In genomic region chr14:61146896-61147295, GRCh38 we compare ENCODE assay signal across 19 cellular contexts.
A peak's percentile ranks its signal among the peaks of the same experiment; 100 is the strongest.
DNase-seq lines count a peak whose midpoint lies in the region; ATAC-seq, FAIRE-seq and TF ChIP-seq lines count a peak whose summit lies in the region.
"Had no signal": no experiment of that assay in that cellular context is flagged by ENCODE, and none has a peak within 500 bp of the region (broad histone marks: within the 10 kb centered on the region; RNA-seq: fewer than 3 reads in every experiment).

No MANE protein-coding gene starts in this region.

- H3K36me3 Mint-ChIP-seq in GM23338 (ENCODE audit: low read depth) (peaks cover 33% of the 10 kb centered on the region), mesothelial cell of epicardium (peaks cover 16% of the 10 kb centered on the region)
- H3K36me3 Mint-ChIP-seq: stimulated activated memory B cell treated with anti-CD40 and anti-IgM and Interleukin-4, amounts not matched to agents 10 μg/mL and 1 μg/mL and 100 μg/mL, for 72 hours had no signal

- DNase-seq in GM23338 (ENCODE audit: low spot score) = no peak
- DNase-seq in mammary epithelial cell = no peak
- DNase-seq in mesothelial cell of epicardium (ENCODE audit: low spot score in 2 of 2, unreplicated experiment in 2 of 2) = no peak
- no peak for DNase-seq in AML-193 (lab: John Stamatoyannopoulos, UW)
- DNase-seq in HepG2 (ENCODE audit: low spot score) = no peak
- no peak for DNase-seq in left ventricle myocardium superior
- DNase-seq: activated CD4-positive, alpha-beta T cell treated with anti-CD3 and anti-CD28 coated beads, Interleukin-2, amount 50 U/mL, for 48 hours; activated T-cell treated with anti-CD3 and anti-CD28 coated beads, Interleukin-2, amount 50 U/mL, for 48 hours; effector memory CD4-positive, alpha-beta T cell; left lung; naive B cell; NCI-H2227 treated with DMSO at 0.1 percent for 48 hours had no signal

- H3K27me3 Mint-ChIP-seq in GM23338 (ENCODE audit: insufficient read depth, low read depth, poor library complexity) (peaks cover 2% of the 10 kb centered on the region), mesothelial cell of epicardium (ENCODE audit: low read depth) (no peaks in the 10 kb centered on the region)
- H3K27me3 Mint-ChIP-seq: progenitor cell of endocrine pancreas had no signal

- H3K27ac Mint-ChIP-seq in GM23338 = no peak overlapping the region
- H3K27ac Mint-ChIP-seq in mesothelial cell of epicardium = peak overlapping the region; percentile 69
- H3K27ac Mint-ChIP-seq: activated naive CD8-positive, alpha-beta T cell; progenitor cell of endocrine pancreas; stimulated activated memory B cell treated with anti-CD40 and anti-IgM and Interleukin-4, amounts not matched to agents 10 μg/mL and 1 μg/mL and 100 μg/mL, for 72 hours had no signal

- dilution Hi-C loops in mammary epithelial cell (cut with HindIII; ENCODE audit: low sequenced_read_pairs) = no loop called here

- no peaks in the 10 kb centered on the region for H3F3A ChIP-seq in GM23338 (replicated peaks; ENCODE audit: low read depth)

- H3K79me2 ChIP-seq in GM23338 (replicated peaks; ENCODE audit: insufficient read depth) (no peaks in the 10 kb centered on the region), mammary epithelial cell (ENCODE audit: insufficient read depth, low read length) (no peaks in the 10 kb centered on the region), HepG2 (ENCODE audit: insufficient read depth, low read length) (no peaks in the 10 kb centered on the region)

- no peak for FAIRE-seq in HepG2 (lab: Jason Lieb, UNC)

- TF ChIP-seq EP300 in HepG2 (IDR thresholded peaks at IDR 0.05; ENCODE audit: low read depth in 2 of 2, low read length in 2 of 2) (no peak), HepG2 (CRISPR knock-in tag; IDR thresholded peaks at IDR 0.05; ENCODE audit: borderline replicate concordance) (no peak)

- no peak overlapping the region for H3K27ac ChIP-seq in GM23338 (ENCODE audit: low read depth)
- peak overlapping the region; percentile 82 for H3K27ac ChIP-seq in mammary epithelial cell (ENCODE audit: insufficient read depth, low read depth, low read length)
- H3K27ac ChIP-seq in skin epidermis = peak overlapping the region in 13 of 21 experiments; percentile 16 to 74 (median 51)
- no peak overlapping the region for H3K27ac ChIP-seq in HepG2 (ENCODE audit: extremely low read length, insufficient read depth, low read length)
- H3K27ac ChIP-seq: cardiac muscle cell, VCaP had no signal

- TF ChIP-seq POLR2A in HepG2 (IDR thresholded peaks at IDR 0.05; ENCODE audit: insufficient read depth in 1 of 2, low read depth in 2 of 2, low read length in 2 of 2) = no peak

- H4K20me1 ChIP-seq in GM23338 (replicated peaks; ENCODE audit: insufficient read depth) (no peaks in the 10 kb centered on the region), mammary epithelial cell (ENCODE audit: insufficient read depth, low read length) (no peaks in the 10 kb centered on the region), HepG2 (ENCODE audit: insufficient read depth, low read length) (no peaks in the 10 kb centered on the region)

- no TSS peak for BruUV-seq in mammary epithelial cell (replicated peaks; lab: Mats Ljungman, UMichigan)
- no TSS peak for BruUV-seq in HepG2 (replicated peaks; lab: Mats Ljungman, UMichigan)

- ATAC-seq in GM23338 (no peak), HepG2 (no peak), HG03520 (IDR thresholded peaks at IDR 0.05; ENCODE audit: unreplicated experiment) (no peak), left ventricle myocardium superior (no peak)
- ATAC-seq: stimulated activated memory B cell treated with anti-CD40 and anti-IgM and Interleukin-4, amounts not matched to agents 10 μg/mL and 1 μg/mL and 100 μg/mL, for 72 hours had no signal

- no peak for TF ChIP-seq CTCF in GM23338 (conservative IDR thresholded peaks at IDR 0.05; ENCODE audit: low read depth in 2 of 2)
- no peak for TF ChIP-seq CTCF in mammary epithelial cell (conservative IDR thresholded peaks at IDR 0.05 in 1 of 2, IDR thresholded peaks at IDR 0.05 in 1 of 2; ENCODE audit: extremely low read depth in 1 of 2, insufficient read depth in 1 of 2, low read depth in 1 of 2, low read length in 2 of 2)
- no peak for TF ChIP-seq CTCF in mesothelial cell of epicardium (IDR thresholded peaks at IDR 0.05; ENCODE audit: unreplicated experiment)
- TF ChIP-seq CTCF in HepG2 (CRISPR knock-in tag; IDR thresholded peaks at IDR 0.05) = no peak

- H3K9me3 ChIP-seq in mammary epithelial cell (replicated peaks; ENCODE audit: insufficient read depth, low read length) (peaks cover 11% of the 10 kb centered on the region), HepG2 (ENCODE audit: low read length) (peaks cover 31% of the 10 kb centered on the region)

- peaks cover 37% of the 10 kb centered on the region for H3K9me3 Mint-ChIP-seq in GM23338
- peaks cover 23% of the 10 kb centered on the region for H3K9me3 Mint-ChIP-seq in mesothelial cell of epicardium

- H3K4me3 ChIP-seq in GM23338 (no peak overlapping the region), mammary epithelial cell (replicated peaks in 1 of 3; ENCODE audit: insufficient read depth in 1 of 3, low read depth in 2 of 3, low read length in 3 of 3) (no peak overlapping the region), skin epidermis (no peak overlapping the region), HepG2 (replicated peaks in 1 of 3; ENCODE audit: insufficient read depth in 1 of 3, low read depth in 2 of 3, low read length in 3 of 3) (no peak overlapping the region)
- H3K4me3 ChIP-seq: cardiac muscle cell, left lung had no signal

- H3K27me3 ChIP-seq in GM23338 (ENCODE audit: insufficient read depth) = no peaks in the 10 kb centered on the region
- H3K27me3 ChIP-seq in mammary epithelial cell (ENCODE audit: insufficient read depth, low read length) = no peaks in the 10 kb centered on the region
- H3K27me3 ChIP-seq in HepG2 (ENCODE audit: control insufficient read depth in 1 of 2, insufficient read depth in 2 of 2, low read length in 2 of 2) = peaks cover 0 to 6% of the 10 kb centered on the region in 2 experiments; a peak in 1 of 5 replicates
- H3K27me3 ChIP-seq: cardiac muscle cell, left lung had no signal

- CTCF ChIA-PET in mammary epithelial cell (lab: Charles Lee; ENCODE audit: low non-redundant PET) (interaction anchor here (0.5 kb wide), 1 partner anchor 49 kb away, joined by 3 read pairs; no protein-coding TSS in a partner anchor), HepG2 (lab: Yijun Ruan, JAX; ENCODE audit: low intra/inter-chr PET ratio, low total read pairs) (no interaction called here)

- H3K36me3 ChIP-seq in GM23338 (ENCODE audit: insufficient read depth) (peaks cover 10% of the 10 kb centered on the region; the same call in 1 of the 2 replicates), mammary epithelial cell (ENCODE audit: insufficient read depth, low read length) (no peaks in the 10 kb centered on the region), HepG2 (replicated peaks in 1 of 2; ENCODE audit: control insufficient read depth in 1 of 2, insufficient read depth in 2 of 2, low read length in 2 of 2) (no peaks in the 10 kb centered on the region)
- H3K36me3 ChIP-seq: cardiac muscle cell, left lung had no signal

- intact Hi-C loops in mammary epithelial cell (cut with micrococcal nuclease) (no loop called here), HepG2 (cut with micrococcal nuclease; ENCODE audit: unreplicated experiment) (no loop called here), left ventricle myocardium superior (cut with micrococcal nuclease) (no loop called here)

- in situ Hi-C loops in mammary epithelial cell (cut with MboI; ENCODE audit: low sequenced_read_pairs in 2 of 2) (no loop called here), HepG2 (cut with HindIII; ENCODE audit: extremely low pct_ligation_motif_present, low pct_unique_long_range_greater_than_20kb) (no loop called here)

- POLR2A ChIA-PET in HepG2 (lab: Yijun Ruan, JAX) = interaction anchor here (1.1 kb wide), 1 partner anchor 166 kb away, joined by 3 read pairs; the partner anchor contains the start of genes SLC38A6 and TRMT5

- no peaks in the 10 kb centered on the region for H3K4me1 ChIP-seq in GM23338 (ENCODE audit: insufficient read depth)
- peaks cover 42% of the 10 kb centered on the region for H3K4me1 ChIP-seq in mammary epithelial cell (ENCODE audit: insufficient read depth, low read length)
- peaks cover 21% of the 10 kb centered on the region for H3K4me1 ChIP-seq in HepG2 (ENCODE audit: insufficient read depth, low read length)
- H3K4me1 ChIP-seq: left lung had no signal

- 89% methylated on average over 1 of the region's 1 CpG for WGBS in mammary epithelial cell (ENCODE audit: low coverage, missing lambda C conversion rate)
- WGBS in HepG2 (ENCODE audit: low lambda C conversion rate) = 59% methylated on average over 1 of the region's 1 CpG

- H3K4me2 ChIP-seq in GM23338 = no peak overlapping the region
- H3K4me2 ChIP-seq in mammary epithelial cell (ENCODE audit: insufficient read depth, low read depth, low read length) = no peak overlapping the region
- H3K4me2 ChIP-seq in HepG2 (ENCODE audit: low read depth, low read length) = no peak overlapping the region

- no peak for TF ChIP-seq RAD21 in HepG2 (CRISPR knock-in tag; IDR thresholded peaks at IDR 0.05)

- H3K4me3 Mint-ChIP-seq in GM23338 (no peak overlapping the region), mesothelial cell of epicardium (no peak overlapping the region)
- H3K4me3 Mint-ChIP-seq: activated naive CD8-positive, alpha-beta T cell; naive B cell; stimulated activated memory B cell treated with anti-CD40 and anti-IgM and Interleukin-4, amounts not matched to agents 10 μg/mL and 1 μg/mL and 100 μg/mL, for 72 hours had no signal

- H3K4me1 Mint-ChIP-seq in GM23338 (no peaks in the 10 kb centered on the region), mesothelial cell of epicardium (peaks cover 41% of the 10 kb centered on the region)
- H3K4me1 Mint-ChIP-seq: naive B cell had no signal

- H2AFZ ChIP-seq in GM23338 (peak overlapping the region; percentile 97; the same call in 1 of the 2 replicates), mammary epithelial cell (ENCODE audit: low read depth, low read length) (peak overlapping the region; percentile 50), HepG2 (ENCODE audit: low read length) (no peak overlapping the region)

- H3K9me2 ChIP-seq in GM23338 (ENCODE audit: insufficient read depth) = peaks cover 9% of the 10 kb centered on the region; the same call in 1 of the 2 replicates

- H3K9ac ChIP-seq in mammary epithelial cell (ENCODE audit: insufficient read depth, low read length) (no peak overlapping the region), HepG2 (ENCODE audit: insufficient read depth, low read depth, low read length) (no peak overlapping the region)

TF ChIP-seq in HepG2, 621 proteins besides CTCF, POLR2A, EP300 and RAD21:
- TF ChIP-seq ZNF572 (CRISPR knock-in tag; IDR thresholded peaks at IDR 0.05) = no peak
TF ChIP-seq in HepG2: peak in this region for 0.

Comparison
In these comparisons a context has a peak if more than half of its experiments do, and no peak if none do; other contexts are left out.
1. H3K27ac ChIP-seq: peak in mammary epithelial cell (single experiment) and skin epidermis (13 of 21); none in GM23338 (single experiment) and HepG2 (single experiment).